1 cellular context compared by ENCODE assay signal in the genomic region with DNA sequence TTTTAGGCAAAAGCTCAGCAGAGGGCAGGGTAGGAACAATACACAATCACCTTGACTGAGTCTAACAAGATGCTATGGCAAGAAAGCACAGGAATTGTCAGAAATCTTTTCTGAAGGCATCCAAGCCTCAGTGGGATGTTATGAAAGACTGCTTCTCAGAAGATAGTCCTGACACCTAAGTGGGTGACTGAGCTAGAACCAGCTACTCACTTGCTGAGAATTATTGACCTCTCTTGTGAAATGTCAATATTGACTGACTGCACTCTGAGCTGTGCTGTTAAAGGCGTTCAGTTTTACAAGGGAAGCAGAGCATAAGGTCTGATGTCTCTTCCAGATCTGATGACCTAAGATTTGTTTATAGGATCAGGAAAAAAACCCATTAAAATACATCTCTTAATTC.
TF ChIP-seq lines count a peak whose summit lies in the region.

No MANE protein-coding gene starts in this region.

TF ChIP-seq in HepG2, 621 proteins besides CTCF, POLR2A, EP300 and RAD21 (continued from another document and continues in another):
- TF ChIP-seq, protein P1, sequence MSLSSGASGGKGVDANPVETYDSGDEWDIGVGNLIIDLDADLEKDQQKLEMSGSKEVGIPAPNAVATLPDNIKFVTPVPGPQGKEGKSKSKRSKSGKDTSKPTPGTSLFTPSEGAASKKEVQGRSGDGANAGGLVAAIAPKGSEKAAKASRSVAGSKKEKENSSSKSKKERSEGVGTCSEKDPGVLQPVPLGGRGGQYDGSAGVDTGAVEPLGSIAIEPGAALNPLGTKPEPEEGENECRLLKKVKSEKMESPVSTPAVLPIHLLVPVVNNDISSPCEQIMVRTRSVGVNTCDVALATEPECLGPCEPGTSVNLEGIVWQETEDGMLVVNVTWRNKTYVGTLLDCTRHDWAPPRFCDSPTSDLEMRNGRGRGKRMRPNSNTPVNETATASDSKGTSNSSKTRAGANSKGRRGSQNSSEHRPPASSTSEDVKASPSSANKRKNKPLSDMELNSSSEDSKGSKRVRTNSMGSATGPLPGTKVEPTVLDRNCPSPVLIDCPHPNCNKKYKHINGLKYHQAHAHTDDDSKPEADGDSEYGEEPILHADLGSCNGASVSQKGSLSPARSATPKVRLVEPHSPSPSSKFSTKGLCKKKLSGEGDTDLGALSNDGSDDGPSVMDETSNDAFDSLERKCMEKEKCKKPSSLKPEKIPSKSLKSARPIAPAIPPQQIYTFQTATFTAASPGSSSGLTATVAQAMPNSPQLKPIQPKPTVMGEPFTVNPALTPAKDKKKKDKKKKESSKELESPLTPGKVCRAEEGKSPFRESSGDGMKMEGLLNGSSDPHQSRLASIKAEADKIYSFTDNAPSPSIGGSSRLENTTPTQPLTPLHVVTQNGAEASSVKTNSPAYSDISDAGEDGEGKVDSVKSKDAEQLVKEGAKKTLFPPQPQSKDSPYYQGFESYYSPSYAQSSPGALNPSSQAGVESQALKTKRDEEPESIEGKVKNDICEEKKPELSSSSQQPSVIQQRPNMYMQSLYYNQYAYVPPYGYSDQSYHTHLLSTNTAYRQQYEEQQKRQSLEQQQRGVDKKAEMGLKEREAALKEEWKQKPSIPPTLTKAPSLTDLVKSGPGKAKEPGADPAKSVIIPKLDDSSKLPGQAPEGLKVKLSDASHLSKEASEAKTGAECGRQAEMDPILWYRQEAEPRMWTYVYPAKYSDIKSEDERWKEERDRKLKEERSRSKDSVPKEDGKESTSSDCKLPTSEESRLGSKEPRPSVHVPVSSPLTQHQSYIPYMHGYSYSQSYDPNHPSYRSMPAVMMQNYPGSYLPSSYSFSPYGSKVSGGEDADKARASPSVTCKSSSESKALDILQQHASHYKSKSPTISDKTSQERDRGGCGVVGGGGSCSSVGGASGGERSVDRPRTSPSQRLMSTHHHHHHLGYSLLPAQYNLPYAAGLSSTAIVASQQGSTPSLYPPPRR (CRISPR knock-in tag; IDR thresholded peaks at IDR 0.05; ENCODE audit: borderline replicate concordance) = peak; percentile 92
- TF ChIP-seq, protein P2, sequence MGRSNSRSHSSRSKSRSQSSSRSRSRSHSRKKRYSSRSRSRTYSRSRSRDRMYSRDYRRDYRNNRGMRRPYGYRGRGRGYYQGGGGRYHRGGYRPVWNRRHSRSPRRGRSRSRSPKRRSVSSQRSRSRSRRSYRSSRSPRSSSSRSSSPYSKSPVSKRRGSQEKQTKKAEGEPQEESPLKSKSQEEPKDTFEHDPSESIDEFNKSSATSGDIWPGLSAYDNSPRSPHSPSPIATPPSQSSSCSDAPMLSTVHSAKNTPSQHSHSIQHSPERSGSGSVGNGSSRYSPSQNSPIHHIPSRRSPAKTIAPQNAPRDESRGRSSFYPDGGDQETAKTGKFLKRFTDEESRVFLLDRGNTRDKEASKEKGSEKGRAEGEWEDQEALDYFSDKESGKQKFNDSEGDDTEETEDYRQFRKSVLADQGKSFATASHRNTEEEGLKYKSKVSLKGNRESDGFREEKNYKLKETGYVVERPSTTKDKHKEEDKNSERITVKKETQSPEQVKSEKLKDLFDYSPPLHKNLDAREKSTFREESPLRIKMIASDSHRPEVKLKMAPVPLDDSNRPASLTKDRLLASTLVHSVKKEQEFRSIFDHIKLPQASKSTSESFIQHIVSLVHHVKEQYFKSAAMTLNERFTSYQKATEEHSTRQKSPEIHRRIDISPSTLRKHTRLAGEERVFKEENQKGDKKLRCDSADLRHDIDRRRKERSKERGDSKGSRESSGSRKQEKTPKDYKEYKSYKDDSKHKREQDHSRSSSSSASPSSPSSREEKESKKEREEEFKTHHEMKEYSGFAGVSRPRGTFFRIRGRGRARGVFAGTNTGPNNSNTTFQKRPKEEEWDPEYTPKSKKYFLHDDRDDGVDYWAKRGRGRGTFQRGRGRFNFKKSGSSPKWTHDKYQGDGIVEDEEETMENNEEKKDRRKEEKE (IDR thresholded peaks at IDR 0.05) = no peak
- TF ChIP-seq, protein P3, sequence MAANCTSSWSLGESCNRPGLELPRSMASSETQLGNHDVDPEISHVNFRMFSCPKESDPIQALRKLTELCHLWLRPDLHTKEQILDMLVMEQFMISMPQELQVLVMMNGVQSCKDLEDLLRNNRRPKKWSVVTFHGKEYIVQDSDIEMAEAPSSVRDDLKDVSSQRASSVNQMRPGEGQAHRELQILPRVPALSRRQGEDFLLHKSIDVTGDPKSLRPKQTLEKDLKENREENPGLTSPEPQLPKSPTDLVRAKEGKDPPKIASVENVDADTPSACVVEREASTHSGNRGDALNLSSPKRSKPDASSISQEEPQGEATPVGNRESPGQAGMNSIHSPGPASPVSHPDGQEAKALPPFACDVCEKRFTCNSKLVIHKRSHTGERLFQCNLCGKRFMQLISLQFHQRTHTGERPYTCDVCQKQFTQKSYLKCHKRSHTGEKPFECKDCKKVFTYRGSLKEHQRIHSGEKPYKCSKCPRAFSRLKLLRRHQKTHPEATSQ (CRISPR knock-in tag; IDR thresholded peaks at IDR 0.05; ENCODE audit: borderline replicate concordance) = peak; percentile 87; the same call in 1 of the 2 replicates
- TF ChIP-seq SSRP1 (CRISPR knock-in tag; IDR thresholded peaks at IDR 0.05) = peak; percentile 80; the same call in 1 of the 2 replicates
- peak; percentile 86 for TF ChIP-seq NCOA2 (CRISPR knock-in tag; IDR thresholded peaks at IDR 0.05)
- TF ChIP-seq ATM (IDR thresholded peaks at IDR 0.05; ENCODE audit: borderline replicate concordance) = no peak
- TF ChIP-seq, protein P4, sequence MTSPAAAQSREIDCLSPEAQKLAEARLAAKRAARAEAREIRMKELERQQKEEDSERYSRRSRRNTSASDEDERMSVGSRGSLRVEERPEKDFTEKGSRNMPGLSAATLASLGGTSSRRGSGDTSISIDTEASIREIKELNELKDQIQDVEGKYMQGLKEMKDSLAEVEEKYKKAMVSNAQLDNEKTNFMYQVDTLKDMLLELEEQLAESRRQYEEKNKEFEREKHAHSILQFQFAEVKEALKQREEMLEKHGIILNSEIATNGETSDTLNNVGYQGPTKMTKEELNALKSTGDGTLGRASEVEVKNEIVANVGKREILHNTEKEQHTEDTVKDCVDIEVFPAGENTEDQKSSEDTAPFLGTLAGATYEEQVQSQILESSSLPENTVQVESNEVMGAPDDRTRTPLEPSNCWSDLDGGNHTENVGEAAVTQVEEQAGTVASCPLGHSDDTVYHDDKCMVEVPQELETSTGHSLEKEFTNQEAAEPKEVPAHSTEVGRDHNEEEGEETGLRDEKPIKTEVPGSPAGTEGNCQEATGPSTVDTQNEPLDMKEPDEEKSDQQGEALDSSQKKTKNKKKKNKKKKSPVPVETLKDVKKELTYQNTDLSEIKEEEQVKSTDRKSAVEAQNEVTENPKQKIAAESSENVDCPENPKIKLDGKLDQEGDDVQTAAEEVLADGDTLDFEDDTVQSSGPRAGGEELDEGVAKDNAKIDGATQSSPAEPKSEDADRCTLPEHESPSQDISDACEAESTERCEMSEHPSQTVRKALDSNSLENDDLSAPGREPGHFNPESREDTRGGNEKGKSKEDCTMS (CRISPR knock-in tag; conservative IDR thresholded peaks at IDR 0.05) = no peak
- TF ChIP-seq THYN1 (CRISPR knock-in tag; IDR thresholded peaks at IDR 0.05; ENCODE audit: borderline replicate concordance, low read depth) = no peak
- TF ChIP-seq, protein P5, sequence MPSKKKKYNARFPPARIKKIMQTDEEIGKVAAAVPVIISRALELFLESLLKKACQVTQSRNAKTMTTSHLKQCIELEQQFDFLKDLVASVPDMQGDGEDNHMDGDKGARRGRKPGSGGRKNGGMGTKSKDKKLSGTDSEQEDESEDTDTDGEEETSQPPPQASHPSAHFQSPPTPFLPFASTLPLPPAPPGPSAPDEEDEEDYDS (CRISPR knock-in tag; IDR thresholded peaks at IDR 0.05) = peak; percentile 56; the same call in 1 of the 2 replicates
- TF ChIP-seq PLRG1 (conservative IDR thresholded peaks at IDR 0.05) = no peak
- TF ChIP-seq FOXJ3 (CRISPR knock-in tag; IDR thresholded peaks at IDR 0.05; ENCODE audit: borderline replicate concordance) = peak; percentile 95; the same call in 1 of the 2 replicates
- TF ChIP-seq, protein P6, sequence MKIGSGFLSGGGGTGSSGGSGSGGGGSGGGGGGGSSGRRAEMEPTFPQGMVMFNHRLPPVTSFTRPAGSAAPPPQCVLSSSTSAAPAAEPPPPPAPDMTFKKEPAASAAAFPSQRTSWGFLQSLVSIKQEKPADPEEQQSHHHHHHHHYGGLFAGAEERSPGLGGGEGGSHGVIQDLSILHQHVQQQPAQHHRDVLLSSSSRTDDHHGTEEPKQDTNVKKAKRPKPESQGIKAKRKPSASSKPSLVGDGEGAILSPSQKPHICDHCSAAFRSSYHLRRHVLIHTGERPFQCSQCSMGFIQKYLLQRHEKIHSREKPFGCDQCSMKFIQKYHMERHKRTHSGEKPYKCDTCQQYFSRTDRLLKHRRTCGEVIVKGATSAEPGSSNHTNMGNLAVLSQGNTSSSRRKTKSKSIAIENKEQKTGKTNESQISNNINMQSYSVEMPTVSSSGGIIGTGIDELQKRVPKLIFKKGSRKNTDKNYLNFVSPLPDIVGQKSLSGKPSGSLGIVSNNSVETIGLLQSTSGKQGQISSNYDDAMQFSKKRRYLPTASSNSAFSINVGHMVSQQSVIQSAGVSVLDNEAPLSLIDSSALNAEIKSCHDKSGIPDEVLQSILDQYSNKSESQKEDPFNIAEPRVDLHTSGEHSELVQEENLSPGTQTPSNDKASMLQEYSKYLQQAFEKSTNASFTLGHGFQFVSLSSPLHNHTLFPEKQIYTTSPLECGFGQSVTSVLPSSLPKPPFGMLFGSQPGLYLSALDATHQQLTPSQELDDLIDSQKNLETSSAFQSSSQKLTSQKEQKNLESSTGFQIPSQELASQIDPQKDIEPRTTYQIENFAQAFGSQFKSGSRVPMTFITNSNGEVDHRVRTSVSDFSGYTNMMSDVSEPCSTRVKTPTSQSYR (CRISPR knock-in tag; IDR thresholded peaks at IDR 0.05; ENCODE audit: borderline replicate concordance) = peak; percentile 70; the same call in 1 of the 2 replicates
- TF ChIP-seq, protein P7, sequence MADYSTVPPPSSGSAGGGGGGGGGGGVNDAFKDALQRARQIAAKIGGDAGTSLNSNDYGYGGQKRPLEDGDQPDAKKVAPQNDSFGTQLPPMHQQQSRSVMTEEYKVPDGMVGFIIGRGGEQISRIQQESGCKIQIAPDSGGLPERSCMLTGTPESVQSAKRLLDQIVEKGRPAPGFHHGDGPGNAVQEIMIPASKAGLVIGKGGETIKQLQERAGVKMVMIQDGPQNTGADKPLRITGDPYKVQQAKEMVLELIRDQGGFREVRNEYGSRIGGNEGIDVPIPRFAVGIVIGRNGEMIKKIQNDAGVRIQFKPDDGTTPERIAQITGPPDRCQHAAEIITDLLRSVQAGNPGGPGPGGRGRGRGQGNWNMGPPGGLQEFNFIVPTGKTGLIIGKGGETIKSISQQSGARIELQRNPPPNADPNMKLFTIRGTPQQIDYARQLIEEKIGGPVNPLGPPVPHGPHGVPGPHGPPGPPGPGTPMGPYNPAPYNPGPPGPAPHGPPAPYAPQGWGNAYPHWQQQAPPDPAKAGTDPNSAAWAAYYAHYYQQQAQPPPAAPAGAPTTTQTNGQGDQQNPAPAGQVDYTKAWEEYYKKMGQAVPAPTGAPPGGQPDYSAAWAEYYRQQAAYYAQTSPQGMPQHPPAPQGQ (CRISPR knock-in tag; IDR thresholded peaks at IDR 0.05; ENCODE audit: borderline replicate concordance) = no peak
- TF ChIP-seq RFX5 (IDR thresholded peaks at IDR 0.05; ENCODE audit: low read depth, low read length) = no peak
- peak; percentile 70; the same call in 1 of the 2 replicates for TF ChIP-seq YEATS2 (CRISPR knock-in tag; IDR thresholded peaks at IDR 0.05; ENCODE audit: borderline replicate concordance)
- TF ChIP-seq, protein P8, sequence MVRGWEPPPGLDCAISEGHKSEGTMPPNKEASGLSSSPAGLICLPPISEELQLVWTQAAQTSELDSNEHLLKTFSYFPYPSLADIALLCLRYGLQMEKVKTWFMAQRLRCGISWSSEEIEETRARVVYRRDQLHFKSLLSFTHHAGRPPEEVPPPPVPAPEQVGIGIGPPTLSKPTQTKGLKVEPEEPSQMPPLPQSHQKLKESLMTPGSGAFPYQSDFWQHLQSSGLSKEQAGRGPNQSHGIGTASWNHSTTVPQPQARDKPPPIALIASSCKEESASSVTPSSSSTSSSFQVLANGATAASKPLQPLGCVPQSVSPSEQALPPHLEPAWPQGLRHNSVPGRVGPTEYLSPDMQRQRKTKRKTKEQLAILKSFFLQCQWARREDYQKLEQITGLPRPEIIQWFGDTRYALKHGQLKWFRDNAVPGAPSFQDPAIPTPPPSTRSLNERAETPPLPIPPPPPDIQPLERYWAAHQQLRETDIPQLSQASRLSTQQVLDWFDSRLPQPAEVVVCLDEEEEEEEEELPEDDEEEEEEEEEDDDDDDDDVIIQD (CRISPR knock-in tag; IDR thresholded peaks at IDR 0.05; ENCODE audit: low read depth) = peak; percentile 92
- peak; percentile 97 for TF ChIP-seq SMARCC2 (IDR thresholded peaks at IDR 0.05)
- TF ChIP-seq PHF21A (CRISPR knock-in tag; IDR thresholded peaks at IDR 0.05) = peak; percentile 68; the same call in 1 of the 2 replicates
- peak; percentile 86; the same call in 1 of the 2 replicates for TF ChIP-seq ZSCAN29 (CRISPR knock-in tag; conservative IDR thresholded peaks at IDR 0.05)
- no peak for TF ChIP-seq MED8 (CRISPR knock-in tag; IDR thresholded peaks at IDR 0.05; ENCODE audit: insufficient replicate concordance)
- peak; percentile 95 for TF ChIP-seq RCOR2 (CRISPR knock-in tag; IDR thresholded peaks at IDR 0.05)
- peak; percentile 74; the same call in 1 of the 2 replicates for TF ChIP-seq KLF6 (CRISPR knock-in tag; IDR thresholded peaks at IDR 0.05)
- TF ChIP-seq YEATS4 (CRISPR knock-in tag; IDR thresholded peaks at IDR 0.05; ENCODE audit: borderline replicate concordance) = peak; percentile 44; the same call in 1 of the 2 replicates
- TF ChIP-seq ZNF383 (CRISPR knock-in tag; IDR thresholded peaks at IDR 0.05; ENCODE audit: borderline replicate concordance) = no peak
- TF ChIP-seq RXRB (CRISPR knock-in tag; IDR thresholded peaks at IDR 0.05; ENCODE audit: borderline replicate concordance) = peak; percentile 89
- TF ChIP-seq, protein P9, sequence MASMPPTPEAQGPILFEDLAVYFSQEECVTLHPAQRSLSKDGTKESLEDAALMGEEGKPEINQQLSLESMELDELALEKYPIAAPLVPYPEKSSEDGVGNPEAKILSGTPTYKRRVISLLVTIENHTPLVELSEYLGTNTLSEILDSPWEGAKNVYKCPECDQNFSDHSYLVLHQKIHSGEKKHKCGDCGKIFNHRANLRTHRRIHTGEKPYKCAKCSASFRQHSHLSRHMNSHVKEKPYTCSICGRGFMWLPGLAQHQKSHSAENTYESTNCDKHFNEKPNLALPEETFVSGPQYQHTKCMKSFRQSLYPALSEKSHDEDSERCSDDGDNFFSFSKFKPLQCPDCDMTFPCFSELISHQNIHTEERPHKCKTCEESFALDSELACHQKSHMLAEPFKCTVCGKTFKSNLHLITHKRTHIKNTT (CRISPR knock-in tag; IDR thresholded peaks at IDR 0.05) = no peak
- TF ChIP-seq KDM3A (CRISPR knock-in tag; IDR thresholded peaks at IDR 0.05; ENCODE audit: low read depth) = peak; percentile 87; the same call in 1 of the 2 replicates
- TF ChIP-seq, protein P10, sequence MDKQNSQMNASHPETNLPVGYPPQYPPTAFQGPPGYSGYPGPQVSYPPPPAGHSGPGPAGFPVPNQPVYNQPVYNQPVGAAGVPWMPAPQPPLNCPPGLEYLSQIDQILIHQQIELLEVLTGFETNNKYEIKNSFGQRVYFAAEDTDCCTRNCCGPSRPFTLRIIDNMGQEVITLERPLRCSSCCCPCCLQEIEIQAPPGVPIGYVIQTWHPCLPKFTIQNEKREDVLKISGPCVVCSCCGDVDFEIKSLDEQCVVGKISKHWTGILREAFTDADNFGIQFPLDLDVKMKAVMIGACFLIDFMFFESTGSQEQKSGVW (CRISPR knock-in tag; IDR thresholded peaks at IDR 0.05; ENCODE audit: borderline replicate concordance) = no peak; the same call in 1 of the 2 replicates
- 0 out of 2 replicates have a peak, but pooled peaks have one; percentile 60 for TF ChIP-seq ZNF761 (CRISPR knock-in tag; conservative IDR thresholded peaks at IDR 0.05)
- TF ChIP-seq U2AF2 (IDR thresholded peaks at IDR 0.05; ENCODE audit: low read depth, low read length) = no peak
- peak; percentile 50 for TF ChIP-seq SMC3 (IDR thresholded peaks at IDR 0.05; ENCODE audit: low read length)
- peak; percentile 78 for TF ChIP-seq MIER2 (CRISPR knock-in tag; IDR thresholded peaks at IDR 0.05)
- TF ChIP-seq NFRKB (IDR thresholded peaks at IDR 0.05) = no peak
- 0 out of 2 replicates have a peak, but pooled peaks have one; percentile 85 for TF ChIP-seq ZNF557 (CRISPR knock-in tag; IDR thresholded peaks at IDR 0.05)
- TF ChIP-seq SIN3B (IDR thresholded peaks at IDR 0.05; ENCODE audit: low read length) = no peak
